1 cellular context compared by ENCODE assay signal in genomic region chr20:63518946-63519764, GRCh38.
TF ChIP-seq lines count a peak whose summit lies in the region.

No MANE protein-coding gene starts in this region.

TF ChIP-seq in HepG2, 621 proteins besides CTCF, POLR2A, EP300 and RAD21 (continued from another document):
- TF ChIP-seq REST (IDR thresholded peaks at IDR 0.05; ENCODE audit: borderline replicate concordance in 1 of 2, low read depth in 1 of 2, low read length in 2 of 2): no peak
- 0 out of 2 replicates have a peak, but pooled peaks have one; percentile 27 for TF ChIP-seq MAX (IDR thresholded peaks at IDR 0.05)
- TF ChIP-seq POGK (CRISPR knock-in tag; conservative IDR thresholded peaks at IDR 0.05): no peak
- no peak for TF ChIP-seq ZEB1 (IDR thresholded peaks at IDR 0.05; ENCODE audit: insufficient replicate concordance, low read depth)
- TF ChIP-seq ZKSCAN1 (IDR thresholded peaks at IDR 0.05; ENCODE audit: low read length): peak; percentile 88
- TF ChIP-seq PLSCR1 (CRISPR knock-in tag; IDR thresholded peaks at IDR 0.05; ENCODE audit: borderline replicate concordance): 0 out of 2 replicates have a peak, but pooled peaks have one; percentile 56
- no peak for TF ChIP-seq FOXA1 (IDR thresholded peaks at IDR 0.05)
- no peak for TF ChIP-seq FOXA1 (CRISPR knock-in tag; IDR thresholded peaks at IDR 0.05)
- TF ChIP-seq GABPA (IDR thresholded peaks at IDR 0.05; ENCODE audit: low read depth, low read length): no peak
- TF ChIP-seq GABPA (CRISPR knock-in tag; IDR thresholded peaks at IDR 0.05; ENCODE audit: low read depth): no peak
- TF ChIP-seq FOXO1 (CRISPR knock-in tag; IDR thresholded peaks at IDR 0.05): 0 out of 2 replicates have a peak, but pooled peaks have one; percentile 21
- no peak for TF ChIP-seq SOX13 (IDR thresholded peaks at IDR 0.05)
- no peak for TF ChIP-seq SOX13 (CRISPR knock-in tag; conservative IDR thresholded peaks at IDR 0.05 in 1 of 2, IDR thresholded peaks at IDR 0.05 in 1 of 2)
- no peak for TF ChIP-seq ZNF331 (CRISPR knock-in tag; IDR thresholded peaks at IDR 0.05)
- TF ChIP-seq ZNF362 (CRISPR knock-in tag; IDR thresholded peaks at IDR 0.05; ENCODE audit: borderline replicate concordance): no peak
- no peak for TF ChIP-seq HNRNPL (IDR thresholded peaks at IDR 0.05; ENCODE audit: low read depth, low read length)
- TF ChIP-seq ZSCAN20 (CRISPR knock-in tag; IDR thresholded peaks at IDR 0.05; ENCODE audit: borderline replicate concordance): no peak
- TF ChIP-seq DNMT1 (CRISPR knock-in tag; IDR thresholded peaks at IDR 0.05): peak; percentile 13; the same call in 1 of the 2 replicates
- no peak for TF ChIP-seq BORCS8-MEF2B (CRISPR knock-in tag; IDR thresholded peaks at IDR 0.05)
TF ChIP-seq in HepG2: peak in this region for 16.
